In the genomic region with DNA sequence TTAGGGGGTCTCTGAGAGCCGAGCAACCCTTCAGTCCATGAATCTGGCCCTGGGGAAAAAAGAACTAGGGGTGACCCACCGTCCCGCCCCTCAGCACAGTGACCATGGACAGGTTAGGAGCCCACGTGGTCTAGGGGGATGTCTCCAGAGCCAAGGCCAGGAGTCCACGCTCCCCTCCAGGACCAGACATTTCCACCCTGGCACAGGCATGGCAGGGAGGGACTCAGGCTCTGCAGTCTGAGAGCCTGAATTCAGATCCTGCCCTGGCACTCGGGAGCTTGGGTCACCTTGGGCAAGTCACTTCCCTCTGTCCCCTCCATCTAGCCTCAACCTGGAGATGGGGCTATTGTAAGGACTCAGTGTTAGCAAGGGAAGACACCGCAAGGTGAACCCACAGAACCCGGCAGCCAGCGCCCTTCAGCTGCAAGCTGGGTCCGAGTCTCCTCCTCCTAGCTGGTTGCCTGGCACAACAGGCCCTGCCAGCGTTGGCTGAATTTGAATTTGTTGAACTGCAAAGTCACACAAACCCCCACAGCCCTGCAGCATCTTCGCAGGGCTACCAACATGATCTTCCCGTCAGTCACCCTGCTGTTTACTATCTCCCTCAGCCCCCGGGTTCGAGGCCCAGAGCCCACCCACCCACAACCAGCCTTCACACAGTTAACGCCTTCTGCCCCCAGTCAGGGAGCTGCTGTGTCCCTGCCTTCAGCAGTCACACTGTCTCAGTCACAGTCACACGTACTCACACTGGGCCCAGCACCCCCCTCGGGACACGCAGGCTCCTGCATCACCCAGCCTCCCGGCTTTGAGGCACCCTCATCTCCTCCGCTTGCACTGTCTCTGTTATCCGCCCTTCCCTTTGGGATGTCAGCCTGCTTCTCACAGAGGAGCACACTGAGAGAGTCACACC, we compare ENCODE assay signal across 11 cellular contexts. TPM values are rescaled to one million over a fixed set of nuclear protein-coding genes. Genes with fewer than 3 reads are reported as not detected.
A peak's percentile ranks its signal among the peaks of the same experiment; 100 is the strongest.
DNase-seq lines count a peak whose midpoint lies in the region; ATAC-seq and TF ChIP-seq lines count a peak whose summit lies in the region.
"Had no signal": no experiment of that assay in that cellular context is flagged by ENCODE, and none has a peak within 500 bp of the region (broad histone marks: within the 10 kb centered on the region; RNA-seq: fewer than 3 reads in every experiment).

No MANE protein-coding gene starts in this region.

- CTCF ChIA-PET in CD8-positive, alpha-beta memory T cell (lab: Charles Lee): interaction anchor here (1.2 to 9.0 kb wide), 5 partner anchors 9 to 74 kb away, joined by 4 to 65 read pairs (median 5); no protein-coding TSS in a partner anchor
- CTCF ChIA-PET in RWPE1 (lab: Yijun Ruan, JAX): no interaction called here

- H3K4me1 ChIP-seq in CD8-positive, alpha-beta memory T cell (ENCODE audit: insufficient read depth, low read length): peaks cover 28% of the 10 kb centered on the region
- H3K4me1 ChIP-seq in RWPE2 (ENCODE audit: insufficient read depth, poor library complexity, severe bottlenecking) (peaks cover 14% of the 10 kb centered on the region), prostate gland (replicated peaks) (peaks cover 3% of the 10 kb centered on the region)

- intact Hi-C loops in prostate gland (cut with DNase I) (no loop called here), posterior vena cava (cut with DNase I) (no loop called here)

- no peak overlapping the region for H3K27ac ChIP-seq in CD8-positive, alpha-beta memory T cell (ENCODE audit: low read depth, low read length)
- H3K27ac ChIP-seq in RWPE2 (ENCODE audit: poor library complexity, severe bottlenecking) (peak overlapping the region; percentile 81), prostate gland (peak overlapping the region in 1 of 2 donors; percentile 88), RWPE1 (no peak overlapping the region)

- peaks cover 0 to 3% of the 10 kb centered on the region in 2 donors for H3K27me3 Mint-ChIP-seq in CD8-positive, alpha-beta memory T cell
- peaks cover 20% of the 10 kb centered on the region for H3K27me3 Mint-ChIP-seq in glutamatergic neuron (ENCODE audit: unreplicated experiment)

- in situ Hi-C loops in GM13977 (cut with MboI; ENCODE audit: low pct_unique_long_range_greater_than_20kb, low sequenced_read_pairs, unreplicated experiment): no loop called here

- no peak for DNase-seq in CD8-positive, alpha-beta memory T cell
- DNase-seq in RWPE2 (ENCODE audit: low spot score) (no peak), glutamatergic neuron (no peak), prostate gland (ENCODE audit: low spot score) (no peak), RWPE1 (ENCODE audit: low spot score) (no peak), NCI-H2171 (lab: John Stamatoyannopoulos, UW) (no peak), posterior vena cava (ENCODE audit: low spot score) (no peak), GM13977 (ENCODE audit: low spot score) (no peak)
- DNase-seq: activated B cell treated with CpG ODN at 0.5 μM for 24 hours; DND-41; NK-92 treated with Interleukin-12 subunit alpha and Interleukin-12 subunit beta, amount 100 ng/mL, for 24 hours had no signal

- H3K4me3 ChIP-seq in CD8-positive, alpha-beta memory T cell (ENCODE audit: low read length): peak overlapping the region; percentile 26
- no peak overlapping the region for H3K4me3 ChIP-seq in RWPE2 (ENCODE audit: severe bottlenecking)
- peak overlapping the region; percentile 48 to 56 for H3K4me3 ChIP-seq in prostate gland

- H3K36me3 ChIP-seq in CD8-positive, alpha-beta memory T cell (ENCODE audit: insufficient read depth, low read length): no peaks in the 10 kb centered on the region
- H3K36me3 ChIP-seq in RWPE2 (ENCODE audit: low read depth) (no peaks in the 10 kb centered on the region), prostate gland (no peaks in the 10 kb centered on the region)

- H3K9me3 ChIP-seq in CD8-positive, alpha-beta memory T cell (ENCODE audit: low read length): no peaks in the 10 kb centered on the region
- H3K9me3 ChIP-seq in RWPE2 (ENCODE audit: severe bottlenecking): no peaks in the 10 kb centered on the region
- H3K9me3 ChIP-seq in prostate gland: no peaks in the 10 kb centered on the region

- TF ChIP-seq POLR2A in prostate gland (IDR thresholded peaks at IDR 0.05): no peak

- TF ChIP-seq CTCF in RWPE2 (IDR thresholded peaks at IDR 0.05; ENCODE audit: poor library complexity, severe bottlenecking): no peak
- no peak for TF ChIP-seq CTCF in glutamatergic neuron (IDR thresholded peaks at IDR 0.05; ENCODE audit: partially characterized antibody, unreplicated experiment)
- TF ChIP-seq CTCF in prostate gland (IDR thresholded peaks at IDR 0.05): no peak
- no peak for TF ChIP-seq CTCF in RWPE1 (conservative IDR thresholded peaks at IDR 0.05; ENCODE audit: low read depth)
- TF ChIP-seq CTCF in GM13977 (IDR thresholded peaks at IDR 0.05; ENCODE audit: extremely low read depth, insufficient read depth, missing control alignments): no peak

- no peak for ATAC-seq in RWPE2 (ENCODE audit: low read depth)

- 54% methylated on average over 22 of the region's 22 CpGs for WGBS in prostate gland

- H3K36me3 Mint-ChIP-seq in CD8-positive, alpha-beta memory T cell: peaks cover 0 to 14% (median 0%) of the 10 kb centered on the region in 3 donors
- no peaks in the 10 kb centered on the region for H3K36me3 Mint-ChIP-seq in glutamatergic neuron (ENCODE audit: unreplicated experiment)

- H3K9me3 Mint-ChIP-seq in CD8-positive, alpha-beta memory T cell: peaks cover 0 to 1% (median 0%) of the 10 kb centered on the region in 5 donors
- peaks cover 10% of the 10 kb centered on the region for H3K9me3 Mint-ChIP-seq in glutamatergic neuron (ENCODE audit: unreplicated experiment)
- H3K9me3 Mint-ChIP-seq: activated B cell treated with CpG ODN at 0.5 μM for 24 hours had no signal

- POLR2A ChIA-PET in CD8-positive, alpha-beta memory T cell (lab: Charles Lee): interaction anchor here (0.6 to 1.6 kb wide), 8 partner anchors 8 to 94 kb away, joined by 3 to 9 read pairs (median 4); a partner anchor contains a TSS
- POLR2A ChIA-PET in RWPE1 (lab: Yijun Ruan, JAX; ENCODE audit: low non-redundant PET): interaction anchor here (0.6 kb wide), 1 partner anchor 60 kb away, joined by 5 read pairs; no protein-coding TSS in a partner anchor

- H3K4me1 Mint-ChIP-seq in CD8-positive, alpha-beta memory T cell: peaks cover 39 to 55% (median 40%) of the 10 kb centered on the region in 3 donors
- H3K4me1 Mint-ChIP-seq in glutamatergic neuron (ENCODE audit: low read depth, unreplicated experiment): peaks cover 6% of the 10 kb centered on the region

- H3K27ac Mint-ChIP-seq in CD8-positive, alpha-beta memory T cell: peak overlapping the region; percentile 55 to 95 (median 84)
- H3K27ac Mint-ChIP-seq in glutamatergic neuron (ENCODE audit: unreplicated experiment): no peak overlapping the region
- H3K27ac Mint-ChIP-seq: activated B cell treated with CpG ODN at 0.5 μM for 24 hours had no signal

- H3K27me3 ChIP-seq in CD8-positive, alpha-beta memory T cell (ENCODE audit: insufficient read depth, low read length, poor library complexity, severe bottlenecking): no peaks in the 10 kb centered on the region
- no peaks in the 10 kb centered on the region for H3K27me3 ChIP-seq in RWPE2 (ENCODE audit: insufficient read depth, poor library complexity, severe bottlenecking)
- no peaks in the 10 kb centered on the region for H3K27me3 ChIP-seq in prostate gland (replicated peaks; ENCODE audit: insufficient read depth)

- peak overlapping the region; percentile 81 to 96 (median 86) for H3K4me3 Mint-ChIP-seq in CD8-positive, alpha-beta memory T cell
- peak overlapping the region; percentile 71 for H3K4me3 Mint-ChIP-seq in glutamatergic neuron (ENCODE audit: unreplicated experiment)

RNA-seq across cellular contexts. Expression of a gene that starts 0.6 kb away (rescaled TPM):
- total RNA-seq in CD8-positive, alpha-beta memory T cell: 1 to 10 TPM; 2.3 to 3.0 TPM
- polyA plus RNA-seq in CD8-positive, alpha-beta memory T cell: 18.2 TPM
- total RNA-seq in glutamatergic neuron (ENCODE audit: unreplicated experiment) (0.44 TPM), prostate gland (10 to 100 TPM in 1 of 2 donors, 1 to 10 TPM in 1; 9.9 to 16.4 TPM), posterior vena cava (1 to 10 TPM; 7.5 to 8.1 TPM)
- total RNA-seq: activated B cell treated with CpG ODN at 0.5 μM for 24 hours had no signal
